8 cellular contexts compared by ENCODE assay signal in the genomic region with DNA sequence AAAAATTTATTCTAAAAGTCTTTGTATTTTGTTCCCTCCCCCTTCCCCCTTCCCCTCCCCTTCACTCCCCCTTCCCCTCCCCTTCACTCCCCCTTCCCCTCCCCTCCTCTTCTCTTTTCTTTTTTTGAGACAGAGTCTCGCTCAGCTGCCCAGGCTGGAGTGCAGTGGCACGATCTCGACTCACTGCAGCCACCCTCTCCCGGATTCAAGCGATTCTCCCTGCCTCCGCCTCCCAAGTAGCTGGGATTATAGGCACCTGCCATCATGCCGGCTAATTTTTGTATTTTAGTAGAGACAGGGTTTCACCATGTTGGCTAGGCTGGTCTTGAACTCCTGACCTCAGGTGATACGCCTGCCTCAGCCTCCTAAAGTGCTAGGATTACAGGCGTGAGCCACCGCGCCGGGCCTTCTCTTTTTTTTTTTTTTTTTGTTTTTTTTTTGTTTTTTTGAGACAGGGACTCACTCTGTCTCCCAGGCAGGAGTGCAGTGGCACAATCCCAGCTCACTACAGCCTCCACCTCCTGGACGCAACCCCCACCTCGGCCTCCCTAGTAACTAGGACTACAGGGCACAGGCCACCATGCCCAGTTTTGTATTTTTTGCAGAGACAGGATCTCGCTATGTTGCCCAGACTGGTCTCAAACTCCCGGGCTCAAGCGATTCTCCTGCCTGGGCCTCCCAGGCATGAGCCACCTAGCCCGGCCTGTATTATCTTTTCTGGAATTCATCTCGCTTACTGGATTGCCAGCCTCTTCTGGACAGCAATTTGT. TPM values are rescaled to one million over a fixed set of nuclear protein-coding genes. Genes with fewer than 3 reads are reported as not detected.
DNase-seq lines count a peak whose midpoint lies in the region; ATAC-seq and TF ChIP-seq lines count a peak whose summit lies in the region.

No MANE protein-coding gene starts in this region.

- H3K9ac ChIP-seq in mesendoderm (ENCODE audit: low read length): peak overlapping the region; percentile 59

- TF ChIP-seq POLR2A in vagina (IDR thresholded peaks at IDR 0.05): no peak

- H2AK5ac ChIP-seq in mesendoderm (ENCODE audit: low read length): no peak overlapping the region

- TF ChIP-seq CTCF in astrocyte of the spinal cord (IDR thresholded peaks at IDR 0.05; ENCODE audit: low read depth, low read length) (no peak), vagina (IDR thresholded peaks at IDR 0.05) (no peak)

- peak overlapping the region; percentile 81 for H4K8ac ChIP-seq in mesendoderm (ENCODE audit: low read depth, low read length)

- no peaks in the 10 kb centered on the region for H3K79me2 ChIP-seq in mesendoderm (ENCODE audit: control insufficient read depth, insufficient read depth, low read length)

- no peaks in the 10 kb centered on the region for H3K27me3 Mint-ChIP-seq in stimulated activated naive CD8-positive, alpha-beta T cell treated with anti-CD3 and anti-CD28 coated beads, Interleukin-15, Interleukin-2, amounts not matched to agents 100 ng/mL and 50 ng/mL, for 24 hours

- H3K27me3 ChIP-seq in mesendoderm (ENCODE audit: insufficient read depth, low read length, poor library complexity) (no peaks in the 10 kb centered on the region), vagina (no peaks in the 10 kb centered on the region)

- no peak overlapping the region for H2BK120ac ChIP-seq in mesendoderm (ENCODE audit: low read depth, low read length)

- in situ Hi-C loops in astrocyte of the spinal cord (cut with HindIII; ENCODE audit: low sequenced_read_pairs): no loop called here

- H3K4me1 ChIP-seq in mesendoderm (ENCODE audit: control insufficient read depth, low read depth, low read length): no peaks in the 10 kb centered on the region
- peaks cover 6% of the 10 kb centered on the region for H3K4me1 ChIP-seq in vagina

- H3K23ac ChIP-seq in mesendoderm (ENCODE audit: low read length): no peak overlapping the region

- no peak overlapping the region for H4K5ac ChIP-seq in mesendoderm (ENCODE audit: low read length)

- H3K36me3 ChIP-seq in mesendoderm (ENCODE audit: control insufficient read depth, insufficient read depth, low read length): no peaks in the 10 kb centered on the region
- H3K36me3 ChIP-seq in vagina: no peaks in the 10 kb centered on the region

- H3K27ac ChIP-seq in mesendoderm (ENCODE audit: low read depth, low read length): no peak overlapping the region
- H3K27ac ChIP-seq in vagina: no peak overlapping the region

- intact Hi-C loops in vagina (cut with DNase I): no loop called here
- intact Hi-C loops in posterior cingulate gyrus (cut with DNase I): no loop called here

- H3K4me1 Mint-ChIP-seq in stimulated activated naive CD8-positive, alpha-beta T cell treated with anti-CD3 and anti-CD28 coated beads, Interleukin-15, Interleukin-2, amounts not matched to agents 100 ng/mL and 50 ng/mL, for 24 hours (ENCODE audit: low read depth): peaks cover 15% of the 10 kb centered on the region

- H3K9me3 ChIP-seq in vagina: no peaks in the 10 kb centered on the region

- peak overlapping the region; percentile 99 for H3K27ac Mint-ChIP-seq in stimulated activated naive CD8-positive, alpha-beta T cell treated with anti-CD3 and anti-CD28 coated beads, Interleukin-15, Interleukin-2, amounts not matched to agents 100 ng/mL and 50 ng/mL, for 24 hours

- H3K9me3 Mint-ChIP-seq in stimulated activated naive CD8-positive, alpha-beta T cell treated with anti-CD3 and anti-CD28 coated beads, Interleukin-15, Interleukin-2, amounts not matched to agents 100 ng/mL and 50 ng/mL, for 24 hours: no peaks in the 10 kb centered on the region

- no peak for DNase-seq in stimulated activated naive CD8-positive, alpha-beta T cell treated with anti-CD3 and anti-CD28 coated beads, Interleukin-15, Interleukin-2, amounts not matched to agents 100 U/mL and 50 U/mL, for 24 hours
- DNase-seq in astrocyte of the spinal cord (ENCODE audit: low read depth, low spot score) (no peak), mesendoderm (peak; percentile 9), vagina (ENCODE audit: extremely low spot score in 2 of 2) (no peak), posterior cingulate gyrus (no peak)
- DNase-seq in stimulated activated CD4-positive, alpha-beta T cell treated with anti-CD3 and anti-CD28 coated beads, Interleukin-4, amount 100 ng/mL, for 24 hours: no peak

- no peak overlapping the region for H2BK5ac ChIP-seq in mesendoderm (ENCODE audit: low read length)

- no peak overlapping the region for H2BK15ac ChIP-seq in mesendoderm (replicated peaks; ENCODE audit: low read depth)

- peak overlapping the region; percentile 91 for H3K56ac ChIP-seq in mesendoderm (ENCODE audit: low read length)

- H3K4ac ChIP-seq in mesendoderm (ENCODE audit: low read depth, low read length): no peak overlapping the region

- H3K4me3 ChIP-seq in astrocyte of the spinal cord (ENCODE audit: low read depth, low read length) (peak overlapping the region; percentile 87), mesendoderm (ENCODE audit: low read length) (no peak overlapping the region), vagina (peak overlapping the region; percentile 87 to 92)

- peak overlapping the region; percentile 92 for H3K4me3 Mint-ChIP-seq in stimulated activated naive CD8-positive, alpha-beta T cell treated with anti-CD3 and anti-CD28 coated beads, Interleukin-15, Interleukin-2, amounts not matched to agents 100 ng/mL and 50 ng/mL, for 24 hours

- no CpG with 5 or more reads among the region's 19 CpGs for WGBS in mesendoderm (ENCODE audit: extremely low coverage, insufficient coverage, low lambda C conversion rate)

- no peak overlapping the region for H3K4me2 ChIP-seq in mesendoderm (ENCODE audit: low read length)

- ATAC-seq in stimulated activated naive CD8-positive, alpha-beta T cell treated with anti-CD3 and anti-CD28 coated beads, Interleukin-15, Interleukin-2, amounts not matched to agents 100 U/mL and 50 U/mL, for 24 hours: no peak
- ATAC-seq in GM18861 (IDR thresholded peaks at IDR 0.05; ENCODE audit: unreplicated experiment): no peak

- no peak overlapping the region for H3K18ac ChIP-seq in mesendoderm (ENCODE audit: low read length)

- H3K79me1 ChIP-seq in mesendoderm (ENCODE audit: low read length): no peaks in the 10 kb centered on the region

- peaks cover 3% of the 10 kb centered on the region for H3K36me3 Mint-ChIP-seq in stimulated activated naive CD8-positive, alpha-beta T cell treated with anti-CD3 and anti-CD28 coated beads, Interleukin-15, Interleukin-2, amounts not matched to agents 100 ng/mL and 50 ng/mL, for 24 hours (ENCODE audit: low read depth)

RNA-seq across cellular contexts. Expression of a gene that starts 1.1 kb away (rescaled TPM):
- 3.0 TPM for polyA plus RNA-seq in mesendoderm (2013, experiment 1 of 2)
- polyA plus RNA-seq in mesendoderm (2013, experiment 2 of 2): 3.8 TPM
- total RNA-seq in vagina: 3.7 TPM

RNA-seq across cellular contexts. Expression of a gene that starts 32.9 kb away (rescaled TPM):
- 109 TPM for polyA plus RNA-seq in mesendoderm (2013, experiment 1 of 2)
- 109 TPM for polyA plus RNA-seq in mesendoderm (2013, experiment 2 of 2)
- 123 TPM for total RNA-seq in vagina
